In the genomic region with DNA sequence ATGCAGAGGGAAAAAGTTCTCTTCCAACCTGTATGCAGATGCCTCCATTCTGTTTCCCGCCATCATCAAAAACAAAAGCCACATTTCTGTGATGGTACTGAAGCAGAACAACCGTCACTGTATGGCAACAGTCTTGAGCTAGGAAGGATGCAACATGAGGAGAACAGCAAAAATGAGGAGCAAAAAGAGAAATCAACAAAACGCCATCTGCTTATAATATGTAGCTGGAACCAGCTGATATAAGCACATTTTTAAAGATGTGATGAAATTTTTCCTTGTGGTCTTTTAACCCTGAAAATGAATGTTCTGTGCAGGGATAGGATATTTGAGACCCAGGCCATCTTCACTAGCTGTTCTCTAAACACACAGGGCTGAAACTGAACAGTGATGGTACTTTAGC, we compare ENCODE assay signal across 16 cellular contexts.
"Had no signal": no experiment of that assay in that cellular context is flagged by ENCODE, and none has a peak within 500 bp of the region (broad histone marks: within the 10 kb centered on the region; RNA-seq: fewer than 3 reads in every experiment).

No MANE protein-coding gene starts in this region.

- DNase-seq: esophagus squamous epithelium; gastrocnemius medialis; heart right ventricle; hypothalamus; mucosa of descending colon; naive thymus-derived CD8-positive, alpha-beta T cell; posterior cingulate gyrus; spleen; stimulated activated CD4-positive, alpha-beta T cell treated with anti-CD3 and anti-CD28 coated beads, Interleukin-15, amount 100 ng/mL, for 24 hours; stimulated activated CD4-positive, alpha-beta T cell treated with anti-CD3 and anti-CD28 coated beads, Interleukin-1b, Interleukin-23, amount 100 ng/mL, for 48 hours; stimulated activated CD4-positive, alpha-beta T cell treated with anti-CD3 and anti-CD28 coated beads, Interleukin-4, amount 100 ng/mL, for 24 hours; tibial artery; upper lobe of left lung; uterus had no signal

- FAIRE-seq: islet of Langerhans had no signal

- H3K4me1 ChIP-seq: esophagus squamous epithelium, gastrocnemius medialis, heart right ventricle, spleen, tibial artery, upper lobe of left lung, uterus had no signal

- H3K27ac ChIP-seq: esophagus squamous epithelium, gastrocnemius medialis, heart right ventricle, neutrophil, spleen, tibial artery, upper lobe of left lung, uterus had no signal

- H3K4me3 ChIP-seq: esophagus squamous epithelium, gastrocnemius medialis, heart right ventricle, mucosa of descending colon, spleen, tibial artery, upper lobe of left lung, uterus had no signal

- H3K9me3 ChIP-seq: esophagus squamous epithelium, gastrocnemius medialis, mucosa of descending colon, neutrophil, tibial artery, upper lobe of left lung, uterus had no signal

- H3K27me3 ChIP-seq: esophagus squamous epithelium, gastrocnemius medialis, heart right ventricle, neutrophil, spleen, tibial artery, upper lobe of left lung, uterus had no signal

- H3K36me3 ChIP-seq: esophagus squamous epithelium, gastrocnemius medialis, heart right ventricle, neutrophil, spleen, tibial artery, upper lobe of left lung, uterus had no signal
